ENCODE assay signal across 2 cellular contexts in genomic region chr3:33491697-33492096, GRCh38.
TF ChIP-seq lines count a peak whose summit lies in the region.

No MANE protein-coding gene starts in this region.

TF ChIP-seq in IMR-90, 13 proteins besides CTCF, POLR2A, EP300 and RAD21:
- 0 out of 2 replicates have a peak, but pooled peaks have one; percentile 11 for TF ChIP-seq CEBPB (IDR thresholded peaks at IDR 0.05; ENCODE audit: low read depth, low read length)
- no peak for TF ChIP-seq RCOR1 (IDR thresholded peaks at IDR 0.05; ENCODE audit: insufficient replicate concordance, low read length)
- TF ChIP-seq CHD1 (IDR thresholded peaks at IDR 0.05; ENCODE audit: low read depth, low read length) = no peak

TF ChIP-seq in K562, 482 proteins besides CTCF, POLR2A, EP300 and RAD21:
- TF ChIP-seq TEAD4 (IDR thresholded peaks at IDR 0.05; ENCODE audit: low read length) (peak; percentile 68), TEAD4 (CRISPR knock-in tag; IDR thresholded peaks at IDR 0.05; ENCODE audit: borderline replicate concordance) (no peak), NCOR1 (IDR thresholded peaks at IDR 0.05) (0 out of 2 replicates have a peak, but pooled peaks have one; percentile 29), CEBPB (tag; IDR thresholded peaks at IDR 0.05) (peak; percentile 87), ZNF41 (CRISPR knock-in tag; conservative IDR thresholded peaks at IDR 0.05) (no peak), UBTF (IDR thresholded peaks at IDR 0.05; ENCODE audit: borderline replicate concordance in 1 of 2, low read depth in 2 of 2, low read length in 2 of 2) (no peak), CREM (IDR thresholded peaks at IDR 0.05; ENCODE audit: low read depth) (no peak), CBFA2T3 (IDR thresholded peaks at IDR 0.05) (peak; percentile 71), CEBPG (CRISPR knock-in tag; IDR thresholded peaks at IDR 0.05) (no peak), CEBPG (tag; conservative IDR thresholded peaks at IDR 0.05 in 1 of 2, IDR thresholded peaks at IDR 0.05 in 1 of 2) (peak; percentile 40 to 70; a peak in 3 of 4 replicates), ARID1B (IDR thresholded peaks at IDR 0.05) (peak; percentile 59; the same call in 1 of the 2 replicates), RBM25 (IDR thresholded peaks at IDR 0.05; ENCODE audit: low read depth, low read length, severe bottlenecking) (no peak), TAL1 (IDR thresholded peaks at IDR 0.05) (peak; percentile 46; the same call in 1 of the 2 replicates)
- TF ChIP-seq, protein P1, sequence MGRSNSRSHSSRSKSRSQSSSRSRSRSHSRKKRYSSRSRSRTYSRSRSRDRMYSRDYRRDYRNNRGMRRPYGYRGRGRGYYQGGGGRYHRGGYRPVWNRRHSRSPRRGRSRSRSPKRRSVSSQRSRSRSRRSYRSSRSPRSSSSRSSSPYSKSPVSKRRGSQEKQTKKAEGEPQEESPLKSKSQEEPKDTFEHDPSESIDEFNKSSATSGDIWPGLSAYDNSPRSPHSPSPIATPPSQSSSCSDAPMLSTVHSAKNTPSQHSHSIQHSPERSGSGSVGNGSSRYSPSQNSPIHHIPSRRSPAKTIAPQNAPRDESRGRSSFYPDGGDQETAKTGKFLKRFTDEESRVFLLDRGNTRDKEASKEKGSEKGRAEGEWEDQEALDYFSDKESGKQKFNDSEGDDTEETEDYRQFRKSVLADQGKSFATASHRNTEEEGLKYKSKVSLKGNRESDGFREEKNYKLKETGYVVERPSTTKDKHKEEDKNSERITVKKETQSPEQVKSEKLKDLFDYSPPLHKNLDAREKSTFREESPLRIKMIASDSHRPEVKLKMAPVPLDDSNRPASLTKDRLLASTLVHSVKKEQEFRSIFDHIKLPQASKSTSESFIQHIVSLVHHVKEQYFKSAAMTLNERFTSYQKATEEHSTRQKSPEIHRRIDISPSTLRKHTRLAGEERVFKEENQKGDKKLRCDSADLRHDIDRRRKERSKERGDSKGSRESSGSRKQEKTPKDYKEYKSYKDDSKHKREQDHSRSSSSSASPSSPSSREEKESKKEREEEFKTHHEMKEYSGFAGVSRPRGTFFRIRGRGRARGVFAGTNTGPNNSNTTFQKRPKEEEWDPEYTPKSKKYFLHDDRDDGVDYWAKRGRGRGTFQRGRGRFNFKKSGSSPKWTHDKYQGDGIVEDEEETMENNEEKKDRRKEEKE (IDR thresholded peaks at IDR 0.05; ENCODE audit: borderline replicate concordance in 1 of 2, control insufficient read depth in 1 of 2, low read depth in 2 of 2, low read length in 1 of 2) = no peak
- TF ChIP-seq, protein P2, sequence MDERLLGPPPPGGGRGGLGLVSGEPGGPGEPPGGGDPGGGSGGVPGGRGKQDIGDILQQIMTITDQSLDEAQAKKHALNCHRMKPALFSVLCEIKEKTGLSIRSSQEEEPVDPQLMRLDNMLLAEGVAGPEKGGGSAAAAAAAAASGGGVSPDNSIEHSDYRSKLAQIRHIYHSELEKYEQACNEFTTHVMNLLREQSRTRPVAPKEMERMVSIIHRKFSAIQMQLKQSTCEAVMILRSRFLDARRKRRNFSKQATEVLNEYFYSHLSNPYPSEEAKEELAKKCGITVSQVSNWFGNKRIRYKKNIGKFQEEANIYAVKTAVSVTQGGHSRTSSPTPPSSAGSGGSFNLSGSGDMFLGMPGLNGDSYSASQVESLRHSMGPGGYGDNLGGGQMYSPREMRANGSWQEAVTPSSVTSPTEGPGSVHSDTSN (CRISPR knock-in tag; IDR thresholded peaks at IDR 0.05; ENCODE audit: low read depth) = no peak
- TF ChIP-seq, protein P2 (tag; conservative IDR thresholded peaks at IDR 0.05; ENCODE audit: low read depth) = 0 out of 2 replicates have a peak, but pooled peaks have one; percentile 15
- TF ChIP-seq, protein P3, sequence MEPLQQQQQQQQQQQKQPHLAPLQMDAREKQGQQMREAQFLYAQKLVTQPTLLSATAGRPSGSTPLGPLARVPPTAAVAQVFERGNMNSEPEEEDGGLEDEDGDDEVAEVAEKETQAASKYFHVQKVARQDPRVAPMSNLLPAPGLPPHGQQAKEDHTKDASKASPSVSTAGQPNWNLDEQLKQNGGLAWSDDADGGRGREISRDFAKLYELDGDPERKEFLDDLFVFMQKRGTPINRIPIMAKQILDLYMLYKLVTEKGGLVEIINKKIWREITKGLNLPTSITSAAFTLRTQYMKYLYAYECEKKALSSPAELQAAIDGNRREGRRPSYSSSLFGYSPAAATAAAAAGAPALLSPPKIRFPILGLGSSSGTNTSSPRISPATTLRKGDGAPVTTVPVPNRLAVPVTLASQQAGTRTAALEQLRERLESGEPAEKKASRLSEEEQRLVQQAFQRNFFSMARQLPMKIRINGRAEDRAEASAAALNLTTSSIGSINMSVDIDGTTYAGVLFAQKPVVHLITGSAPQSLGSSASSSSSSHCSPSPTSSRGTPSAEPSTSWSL (CRISPR knock-in tag; IDR thresholded peaks at IDR 0.05; ENCODE audit: borderline replicate concordance) = no peak
- TF ChIP-seq, protein P4, sequence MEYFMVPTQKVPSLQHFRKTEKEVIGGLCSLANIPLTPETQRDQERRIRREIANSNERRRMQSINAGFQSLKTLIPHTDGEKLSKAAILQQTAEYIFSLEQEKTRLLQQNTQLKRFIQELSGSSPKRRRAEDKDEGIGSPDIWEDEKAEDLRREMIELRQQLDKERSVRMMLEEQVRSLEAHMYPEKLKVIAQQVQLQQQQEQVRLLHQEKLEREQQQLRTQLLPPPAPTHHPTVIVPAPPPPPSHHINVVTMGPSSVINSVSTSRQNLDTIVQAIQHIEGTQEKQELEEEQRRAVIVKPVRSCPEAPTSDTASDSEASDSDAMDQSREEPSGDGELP (CRISPR knock-in tag; IDR thresholded peaks at IDR 0.05; ENCODE audit: borderline replicate concordance) = no peak
